ENCODE assay signal across 8 cellular contexts in genomic region chr6:39430968-39431523, GRCh38.
DNase-seq lines count a peak whose midpoint lies in the region; ATAC-seq, FAIRE-seq and TF ChIP-seq lines count a peak whose summit lies in the region.

No MANE protein-coding gene starts in this region.

- no peak for ATAC-seq in activated CD4-positive, alpha-beta T cell treated with anti-CD3 and anti-CD28 coated beads for 36 hours
- ATAC-seq in WTC11 (peak; percentile 80), GM21367 (IDR thresholded peaks at IDR 0.05; ENCODE audit: unreplicated experiment) (no peak)

- no peaks in the 10 kb centered on the region for H3K36me3 Mint-ChIP-seq in activated CD4-positive, alpha-beta T cell treated with anti-CD3 and anti-CD28 coated beads for 36 hours (ENCODE audit: low read depth)
- no peaks in the 10 kb centered on the region for H3K36me3 Mint-ChIP-seq in activated CD4-positive, alpha-beta T cell treated with anti-CD3 and anti-CD28 coated beads, Interleukin-2, amount 10 ng/mL, durations not matched to agents 7 days and 5 days (ENCODE audit: low read depth)
- peaks cover 3% of the 10 kb centered on the region; the same call in 1 of the 2 replicates for H3K36me3 Mint-ChIP-seq in WTC11

- CTCF ChIA-PET in activated CD4-positive, alpha-beta T cell treated with anti-CD3 and anti-CD28 coated beads for 36 hours (lab: Charles Lee): no interaction called here
- CTCF ChIA-PET in activated CD4-positive, alpha-beta T cell treated with anti-CD3 and anti-CD28 coated beads, Interleukin-2, amount 10 ng/mL, durations not matched to agents 7 days and 5 days (lab: Charles Lee): no interaction called here
- CTCF ChIA-PET in WTC11 (lab: Charles Lee): no interaction called here

- no peaks in the 10 kb centered on the region for H3K79me2 ChIP-seq in keratinocyte (ENCODE audit: control insufficient read depth, insufficient read depth, low read length)

- H3K27ac Mint-ChIP-seq in activated CD4-positive, alpha-beta T cell treated with anti-CD3 and anti-CD28 coated beads for 36 hours: no peak overlapping the region
- H3K27ac Mint-ChIP-seq in activated CD4-positive, alpha-beta T cell treated with anti-CD3 and anti-CD28 coated beads, Interleukin-2, amount 10 ng/mL, durations not matched to agents 7 days and 5 days: no peak overlapping the region
- H3K27ac Mint-ChIP-seq in WTC11: no peak overlapping the region

- peak overlapping the region; percentile 21 for H2AFZ ChIP-seq in keratinocyte (ENCODE audit: control insufficient read depth, low read length)

- TF ChIP-seq CTCF in WTC11 (IDR thresholded peaks at IDR 0.05): no peak
- peak in 1 of 3 experiments; percentile 6 for TF ChIP-seq CTCF in keratinocyte (optimal IDR thresholded peaks at IDR 0.05 in 1 of 3, IDR thresholded peaks at IDR 0.05 in 1 of 3, conservative IDR thresholded peaks at IDR 0.05 in 1 of 3; ENCODE audit: extremely low read depth in 1 of 3, insufficient read depth in 2 of 3, low read length in 3 of 3)
- TF ChIP-seq CTCF in transverse colon (IDR thresholded peaks at IDR 0.05): no peak

- DNase-seq in activated CD4-positive, alpha-beta T cell treated with anti-CD3 and anti-CD28 coated beads for 36 hours: peak; percentile 18
- no peak for DNase-seq in activated CD4-positive, alpha-beta T cell treated with anti-CD3 and anti-CD28 coated beads, Interleukin-2, amount 10 ng/mL, durations not matched to agents 7 days and 5 days
- DNase-seq in WTC11 (ENCODE audit: low spot score) (peak; percentile 56), keratinocyte (ENCODE audit: low read depth, low spot score) (no peak), transverse colon (peak; percentile 57), RKO (ENCODE audit: low spot score) (no peak)
- no peak for DNase-seq in NK-92 treated with Interleukin-12 subunit alpha and Interleukin-12 subunit beta, amount 100 ng/mL, for 24 hours (lab: John Stamatoyannopoulos, UW)

- no peak for FAIRE-seq in keratinocyte (lab: Jason Lieb, UNC)

- no peak overlapping the region for H3K4me3 Mint-ChIP-seq in activated CD4-positive, alpha-beta T cell treated with anti-CD3 and anti-CD28 coated beads for 36 hours
- H3K4me3 Mint-ChIP-seq in activated CD4-positive, alpha-beta T cell treated with anti-CD3 and anti-CD28 coated beads, Interleukin-2, amount 10 ng/mL, durations not matched to agents 7 days and 5 days: no peak overlapping the region
- H3K4me3 Mint-ChIP-seq in WTC11: no peak overlapping the region

- H3K4me2 ChIP-seq in keratinocyte (ENCODE audit: control insufficient read depth, extremely low read depth, insufficient read depth, low read depth, low read length): peak overlapping the region; percentile 45

- POLR2A ChIA-PET in activated CD4-positive, alpha-beta T cell treated with anti-CD3 and anti-CD28 coated beads for 36 hours (lab: Charles Lee): no interaction called here
- POLR2A ChIA-PET in activated CD4-positive, alpha-beta T cell treated with anti-CD3 and anti-CD28 coated beads, Interleukin-2, amount 10 ng/mL, durations not matched to agents 7 days and 5 days (lab: Charles Lee): no interaction called here
- POLR2A ChIA-PET in WTC11 (lab: Charles Lee): no interaction called here

- in situ Hi-C loops in transverse colon (cut with MboI; ENCODE audit: low pct_ligation_motif_present in 1 of 4, low pct_unique_long_range_greater_than_20kb in 1 of 4, low sequenced_read_pairs in 3 of 4): no loop called here

- H3K9ac ChIP-seq in keratinocyte (ENCODE audit: control insufficient read depth, extremely low read depth, insufficient read depth, low read length): no peak overlapping the region

- H3K4me3 ChIP-seq in keratinocyte (ENCODE audit: control insufficient read depth in 2 of 3, extremely low read depth in 1 of 3, insufficient read depth in 2 of 3, low read depth in 1 of 3, low read length in 3 of 3) (no peak overlapping the region), transverse colon (no peak overlapping the region)

- intact Hi-C loops in activated CD4-positive, alpha-beta T cell treated with anti-CD3 and anti-CD28 coated beads for 36 hours (cut with DNase I, micrococcal nuclease): no loop called here
- intact Hi-C loops in transverse colon (cut with DNase I; ENCODE audit: low total_unique reads): no loop called here

- no peak for TF ChIP-seq EP300 in transverse colon (IDR thresholded peaks at IDR 0.05; ENCODE audit: low read depth)

- no peaks in the 10 kb centered on the region for H3K9me1 ChIP-seq in keratinocyte (ENCODE audit: control insufficient read depth, extremely low read depth, insufficient read depth, low read length)

- H3K9me3 ChIP-seq in keratinocyte (ENCODE audit: control insufficient read depth, low read depth, low read length): no peaks in the 10 kb centered on the region
- peaks cover 0 to 2% of the 10 kb centered on the region in 2 donors for H3K9me3 ChIP-seq in transverse colon

- no peaks in the 10 kb centered on the region for H3K9me3 Mint-ChIP-seq in activated CD4-positive, alpha-beta T cell treated with anti-CD3 and anti-CD28 coated beads for 36 hours (ENCODE audit: low read depth)
- H3K9me3 Mint-ChIP-seq in activated CD4-positive, alpha-beta T cell treated with anti-CD3 and anti-CD28 coated beads, Interleukin-2, amount 10 ng/mL, durations not matched to agents 7 days and 5 days: no peaks in the 10 kb centered on the region
- H3K9me3 Mint-ChIP-seq in WTC11: peaks cover 9% of the 10 kb centered on the region

- H3K27me3 Mint-ChIP-seq in activated CD4-positive, alpha-beta T cell treated with anti-CD3 and anti-CD28 coated beads for 36 hours: peaks cover 8% of the 10 kb centered on the region
- H3K27me3 Mint-ChIP-seq in activated CD4-positive, alpha-beta T cell treated with anti-CD3 and anti-CD28 coated beads, Interleukin-2, amount 10 ng/mL, durations not matched to agents 7 days and 5 days: peaks cover 8% of the 10 kb centered on the region
- H3K27me3 Mint-ChIP-seq in WTC11 (ENCODE audit: low read depth): no peaks in the 10 kb centered on the region

- H4K20me1 ChIP-seq in keratinocyte (ENCODE audit: control insufficient read depth, extremely low read depth, insufficient read depth, low read length): no peaks in the 10 kb centered on the region

- H3K27ac ChIP-seq in keratinocyte (ENCODE audit: control insufficient read depth, insufficient read depth, low read length) (no peak overlapping the region), transverse colon (peak overlapping the region; percentile 23 to 64 (median 34))

- WGBS in transverse colon (ENCODE audit: low coverage in 1 of 2), 2 donors: 47 to 56% methylated on average over 11 of the region's 11 CpGs

- H3K27me3 ChIP-seq in keratinocyte (ENCODE audit: control insufficient read depth, extremely low read depth, insufficient read depth, low read length) (no peaks in the 10 kb centered on the region), transverse colon (no peaks in the 10 kb centered on the region)

- H3K36me3 ChIP-seq in keratinocyte (ENCODE audit: control insufficient read depth in 2 of 2, extremely low read depth in 1 of 2, insufficient read depth in 2 of 2, low read length in 2 of 2): no peaks in the 10 kb centered on the region
- H3K36me3 ChIP-seq in transverse colon: no peaks in the 10 kb centered on the region

- dilution Hi-C loops in keratinocyte (cut with MboI; ENCODE audit: extremely low pct_ligation_motif_present, low sequenced_read_pairs): no loop called here

- TF ChIP-seq POLR2A in transverse colon (IDR thresholded peaks at IDR 0.05): no peak

- H3K4me1 Mint-ChIP-seq in activated CD4-positive, alpha-beta T cell treated with anti-CD3 and anti-CD28 coated beads for 36 hours: peaks cover 6% of the 10 kb centered on the region
- H3K4me1 Mint-ChIP-seq in activated CD4-positive, alpha-beta T cell treated with anti-CD3 and anti-CD28 coated beads, Interleukin-2, amount 10 ng/mL, durations not matched to agents 7 days and 5 days: peaks cover 5% of the 10 kb centered on the region
- H3K4me1 Mint-ChIP-seq in WTC11: peaks cover 38% of the 10 kb centered on the region

- H3K4me1 ChIP-seq in keratinocyte (ENCODE audit: control insufficient read depth, extremely low read depth, insufficient read depth, low read length) (peaks cover 25% of the 10 kb centered on the region), transverse colon (peaks cover 4 to 30% (median 5%) of the 10 kb centered on the region in 4 donors)

TF ChIP-seq in WTC11, 78 proteins besides CTCF, POLR2A, EP300 and RAD21:
- peak; percentile 78 for TF ChIP-seq USF2 (CRISPR knock-in tag; IDR thresholded peaks at IDR 0.05)
- peak; percentile 73 for TF ChIP-seq USF1 (CRISPR knock-in tag; IDR thresholded peaks at IDR 0.05)
- no peak for TF ChIP-seq EMX1 (CRISPR knock-in tag; IDR thresholded peaks at IDR 0.05)

Comparison
In these comparisons a context has a peak if more than half of its experiments do, and no peak if none do; other contexts are left out.
1. DNase-seq: peak in activated CD4-positive, alpha-beta T cell treated with anti-CD3 and anti-CD28 coated beads for 36 hours (single experiment), WTC11 (single experiment) and transverse colon (single experiment); none in activated CD4-positive, alpha-beta T cell treated with anti-CD3 and anti-CD28 coated beads, Interleukin-2, amount 10 ng/mL, durations not matched to agents 7 days and 5 days (single experiment), keratinocyte (single experiment), RKO (single experiment) and NK-92 treated with Interleukin-12 subunit alpha and Interleukin-12 subunit beta, amount 100 ng/mL, for 24 hours (single experiment).